22 cellular contexts compared by ENCODE assay signal in the genomic region with DNA sequence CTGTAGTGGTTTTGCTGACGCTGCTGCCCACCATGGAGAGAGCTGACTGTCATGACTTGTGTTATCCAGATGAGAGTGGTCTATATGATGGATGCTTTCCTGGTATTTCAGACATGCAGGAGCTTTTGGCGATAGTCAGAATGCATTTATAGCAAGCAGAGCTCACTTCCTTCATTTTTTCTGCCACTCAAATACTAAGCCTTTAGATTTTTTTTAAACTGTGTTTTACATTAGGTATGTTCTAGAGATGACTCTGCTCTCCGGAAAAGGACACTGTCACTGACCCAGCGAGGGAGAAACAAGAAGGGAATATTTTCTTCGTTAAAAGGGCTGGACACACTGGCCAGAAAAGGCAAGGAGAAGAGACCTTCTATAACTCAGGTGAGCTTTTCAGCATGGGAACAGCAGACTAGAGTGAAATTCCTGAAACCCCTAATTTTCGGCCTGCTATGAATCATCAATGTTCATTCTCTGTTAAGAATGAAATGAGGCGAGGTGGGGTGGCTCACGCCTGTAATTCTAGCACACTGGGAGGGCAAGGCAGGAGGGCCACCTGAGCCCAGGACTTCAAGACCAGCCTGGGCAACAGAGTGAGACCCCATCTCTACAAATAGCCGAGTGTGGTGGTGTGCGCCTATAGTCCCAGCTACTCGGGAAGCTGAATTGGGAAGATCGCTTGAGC.
"Had no signal": no experiment of that assay in that cellular context is flagged by ENCODE, and none has a peak within 500 bp of the region (broad histone marks: within the 10 kb centered on the region; RNA-seq: fewer than 3 reads in every experiment).

No MANE protein-coding gene starts in this region.

- H3K9me3 ChIP-seq: heart right ventricle, right lobe of liver, tibial nerve had no signal

- H3K36me3 Mint-ChIP-seq: memory B cell had no signal

- DNase-seq: activated CD4-positive, alpha-beta T cell treated with anti-CD3 and anti-CD28 coated beads, Interleukin-2, amount 50 U/mL, for 1 hour; activated CD8-positive, alpha-beta memory T cell treated with anti-CD3 and anti-CD28 coated beads for 24 hours; activated CD8-positive, alpha-beta memory T cell treated with anti-CD3 and anti-CD28 coated beads, Interleukin-2, amount 50 U/mL, for 4 hours; activated naive CD4-positive, alpha-beta T cell treated with Interleukin-2 at 50 U/mL for 16 hours; activated naive CD8-positive, alpha-beta T cell treated with anti-CD3 and anti-CD28 coated beads for 36 hours; activated T-cell treated with anti-CD3 and anti-CD28 coated beads, Interleukin-2, amount 50 U/mL, for 24 hours; amygdala; cerebellar nuclear complex; erythroblast; foreskin fibroblast; heart right ventricle; islet precursor cell; left colon; occipital lobe; right lobe of liver; stimulated activated CD4-positive, alpha-beta T cell treated with anti-CD3 and anti-CD28 coated beads, Interleukin-1b, Interleukin-23, amount 100 ng/mL, for 48 hours had no signal

- H3K4me3 Mint-ChIP-seq: activated naive CD8-positive, alpha-beta T cell treated with anti-CD3 and anti-CD28 coated beads for 36 hours; activated T-cell treated with anti-CD3 and anti-CD28 coated beads, Interleukin-2, amount 50 U/mL, for 24 hours; memory B cell; stimulated activated naive CD8-positive, alpha-beta T cell treated with anti-CD3 and anti-CD28 coated beads, Interleukin-15, Interleukin-2, amounts not matched to agents 100 ng/mL and 50 ng/mL, for 24 hours; T-helper 1 cell treated with Interleukin-12 subunit alpha and Interleukin-12 subunit beta and Interleukin-4 antibody, amounts not matched to agents 30 μg/mL and 1 μg/mL, for 36 hours had no signal

- ATAC-seq: heart right ventricle, left colon, right lobe of liver had no signal

- H3K36me3 ChIP-seq: right lobe of liver, tibial nerve had no signal

- H3K4me3 ChIP-seq: coronary artery, heart right ventricle, right lobe of liver, skin epidermis, tibial nerve had no signal

- H3K27me3 ChIP-seq: heart right ventricle, right lobe of liver, tibial nerve had no signal

- H3K4me1 ChIP-seq: heart right ventricle, right lobe of liver, tibial nerve had no signal

- H3K27ac Mint-ChIP-seq: activated naive CD8-positive, alpha-beta T cell treated with anti-CD3 and anti-CD28 coated beads for 36 hours; activated T-cell treated with anti-CD3 and anti-CD28 coated beads, Interleukin-2, amount 50 U/mL, for 24 hours; memory B cell; stimulated activated naive CD8-positive, alpha-beta T cell treated with anti-CD3 and anti-CD28 coated beads, Interleukin-15, Interleukin-2, amounts not matched to agents 100 ng/mL and 50 ng/mL, for 24 hours; T-helper 1 cell treated with Interleukin-12 subunit alpha and Interleukin-12 subunit beta and Interleukin-4 antibody, amounts not matched to agents 30 μg/mL and 1 μg/mL, for 36 hours had no signal

- H3K27ac ChIP-seq: coronary artery, heart right ventricle, right lobe of liver, skin epidermis, tibial nerve had no signal

- H3K27me3 Mint-ChIP-seq: memory B cell; stimulated activated naive CD8-positive, alpha-beta T cell treated with anti-CD3 and anti-CD28 coated beads, Interleukin-15, Interleukin-2, amounts not matched to agents 100 ng/mL and 50 ng/mL, for 24 hours had no signal
